In the genomic region with DNA sequence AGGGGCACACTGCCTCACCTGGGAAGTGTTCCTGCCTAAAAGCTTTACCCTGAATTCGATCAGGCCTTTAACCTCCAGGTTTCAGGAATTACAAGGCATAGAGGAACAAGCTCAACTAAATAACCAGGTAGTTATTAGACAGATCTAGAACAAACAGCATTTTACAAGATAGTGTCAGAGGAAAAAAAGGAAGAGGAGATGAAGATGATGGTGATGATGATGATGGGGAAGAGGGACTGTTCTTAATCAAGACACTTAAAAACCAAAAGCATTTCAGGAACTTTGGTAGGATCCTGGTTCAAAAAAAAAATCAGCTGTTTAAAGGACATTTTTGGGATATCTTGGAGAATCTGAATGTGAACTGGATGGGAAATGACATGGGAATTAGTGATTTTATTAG, we compare ENCODE assay signal across 24 cellular contexts. TPM values are rescaled to one million over a fixed set of nuclear protein-coding genes. Genes with fewer than 3 reads are reported as not detected.
DNase-seq lines count a peak whose midpoint lies in the region; ATAC-seq and TF ChIP-seq lines count a peak whose summit lies in the region.
"Had no signal": no experiment of that assay in that cellular context is flagged by ENCODE, and none has a peak within 500 bp of the region (broad histone marks: within the 10 kb centered on the region; RNA-seq: fewer than 3 reads in every experiment).

No MANE protein-coding gene starts in this region.

- H3K4me3 Mint-ChIP-seq in activated CD4-positive, alpha-beta T cell treated with anti-CD3 and anti-CD28 coated beads, Interleukin-2, amount 10 ng/mL, durations not matched to agents 24 days and 14 days: no peak overlapping the region
- H3K4me3 Mint-ChIP-seq in CD4-positive, alpha-beta T cell: no peak overlapping the region
- H3K4me3 Mint-ChIP-seq in WTC11: no peak overlapping the region
- peak overlapping the region; percentile 27 for H3K4me3 Mint-ChIP-seq in memory B cell
- H3K4me3 Mint-ChIP-seq: CD8-positive, alpha-beta T cell; HFFc6 had no signal

- POLR2A ChIA-PET in CD4-positive, alpha-beta T cell (lab: Charles Lee): no interaction called here
- POLR2A ChIA-PET in WTC11 (lab: Charles Lee): interaction anchor here (0.5 kb wide), 2 partner anchors 14 to 417 kb away, joined by 5 to 13 read pairs; no protein-coding TSS in a partner anchor

- H3K27ac ChIP-seq in CD4-positive, alpha-beta T cell (ENCODE audit: low read depth, low read length): no peak overlapping the region
- H3K27ac ChIP-seq: esophagus muscularis mucosa, foreskin keratinocyte, GM23248, right atrium auricular region, SK-N-MC, WERI-Rb-1 had no signal

- peaks cover 32% of the 10 kb centered on the region for H3K4me1 Mint-ChIP-seq in activated CD4-positive, alpha-beta T cell treated with anti-CD3 and anti-CD28 coated beads, Interleukin-2, amount 10 ng/mL, durations not matched to agents 24 days and 14 days
- H3K4me1 Mint-ChIP-seq in CD4-positive, alpha-beta T cell (ENCODE audit: low read depth): peaks cover 25% of the 10 kb centered on the region
- peaks cover 85% of the 10 kb centered on the region for H3K4me1 Mint-ChIP-seq in WTC11
- H3K4me1 Mint-ChIP-seq in memory B cell: peaks cover 11% of the 10 kb centered on the region

- intact Hi-C loops in activated CD4-positive, alpha-beta T cell treated with anti-CD3 and anti-CD28 coated beads, Interleukin-2, amount 10 ng/mL, durations not matched to agents 24 days and 14 days (cut with micrococcal nuclease): no loop called here
- intact Hi-C loops in CD4-positive, alpha-beta T cell (cut with DNase I, micrococcal nuclease): loop anchor here (5.0 to 10.0 kb wide), 2 partner anchors 564 to 572 kb away; no protein-coding TSS in a partner anchor

- peaks cover 59% of the 10 kb centered on the region for H3K36me3 Mint-ChIP-seq in activated CD4-positive, alpha-beta T cell treated with anti-CD3 and anti-CD28 coated beads, Interleukin-2, amount 10 ng/mL, durations not matched to agents 24 days and 14 days (ENCODE audit: low read depth)
- peaks cover 78% of the 10 kb centered on the region for H3K36me3 Mint-ChIP-seq in CD4-positive, alpha-beta T cell (ENCODE audit: low read depth)
- H3K36me3 Mint-ChIP-seq in WTC11 (peaks cover 33% of the 10 kb centered on the region), memory B cell (peaks cover 29% of the 10 kb centered on the region)

- H3K27me3 ChIP-seq in CD4-positive, alpha-beta T cell (ENCODE audit: control insufficient read depth, insufficient read depth, low read length): no peaks in the 10 kb centered on the region
- H3K27me3 ChIP-seq: esophagus muscularis mucosa, foreskin keratinocyte, right atrium auricular region, spleen had no signal

- no peaks in the 10 kb centered on the region for H3K27me3 Mint-ChIP-seq in activated CD4-positive, alpha-beta T cell treated with anti-CD3 and anti-CD28 coated beads, Interleukin-2, amount 10 ng/mL, durations not matched to agents 24 days and 14 days
- H3K27me3 Mint-ChIP-seq in CD4-positive, alpha-beta T cell: no peaks in the 10 kb centered on the region
- no peaks in the 10 kb centered on the region for H3K27me3 Mint-ChIP-seq in WTC11 (ENCODE audit: low read depth)
- H3K27me3 Mint-ChIP-seq in memory B cell: no peaks in the 10 kb centered on the region

- peak overlapping the region; percentile 29 for H3K27ac Mint-ChIP-seq in activated CD4-positive, alpha-beta T cell treated with anti-CD3 and anti-CD28 coated beads, Interleukin-2, amount 10 ng/mL, durations not matched to agents 24 days and 14 days
- peak overlapping the region; percentile 39 for H3K27ac Mint-ChIP-seq in CD4-positive, alpha-beta T cell
- peak overlapping the region; percentile 64 for H3K27ac Mint-ChIP-seq in WTC11
- peak overlapping the region; percentile 35 for H3K27ac Mint-ChIP-seq in memory B cell
- H3K27ac Mint-ChIP-seq: CD8-positive, alpha-beta T cell; HFFc6 had no signal

- no peaks in the 10 kb centered on the region for H3K9me3 Mint-ChIP-seq in activated CD4-positive, alpha-beta T cell treated with anti-CD3 and anti-CD28 coated beads, Interleukin-2, amount 10 ng/mL, durations not matched to agents 24 days and 14 days
- H3K9me3 Mint-ChIP-seq in CD4-positive, alpha-beta T cell: no peaks in the 10 kb centered on the region
- H3K9me3 Mint-ChIP-seq in WTC11 (no peaks in the 10 kb centered on the region), memory B cell (no peaks in the 10 kb centered on the region)
- H3K9me3 Mint-ChIP-seq: CD8-positive, alpha-beta T cell; HFFc6 had no signal

- no peak for TF ChIP-seq CTCF in CD4-positive, alpha-beta T cell (IDR thresholded peaks at IDR 0.05)
- TF ChIP-seq CTCF in WTC11 (IDR thresholded peaks at IDR 0.05): no peak

- DNase-seq in activated CD4-positive, alpha-beta T cell treated with anti-CD3 and anti-CD28 coated beads, Interleukin-2, amount 10 ng/mL, durations not matched to agents 24 days and 14 days: no peak
- no peak for DNase-seq in activated CD4-positive, alpha-beta T cell treated with anti-CD3 and anti-CD28 coated beads for 4 hours
- no peak for DNase-seq in CD4-positive, alpha-beta T cell
- DNase-seq in WTC11 (ENCODE audit: low spot score) (no peak), memory B cell (ENCODE audit: low spot score in 2 of 2) (no peak), HuH-7.5 (ENCODE audit: low spot score) (no peak), T-helper 2 cell (no peak)
- no peak for DNase-seq in stimulated activated CD8-positive, alpha-beta memory T cell treated with anti-CD3 and anti-CD28 coated beads, Interleukin-4, amount 100 ng/mL, for 48 hours
- DNase-seq: CD8-positive, alpha-beta T cell; dermis blood vessel endothelial cell; foreskin keratinocyte; GM23248; HFFc6; kidney glomerular epithelial cell; NCI-H510A; spleen; T-helper 9 cell; WERI-Rb-1 had no signal

- no peak for ATAC-seq in CD4-positive, alpha-beta T cell (ENCODE audit: poor library complexity)
- no peak for ATAC-seq in WTC11
- ATAC-seq in memory B cell (ENCODE audit: low read depth): no peak
- ATAC-seq: CD8-positive, alpha-beta T cell; foreskin keratinocyte had no signal

- CTCF ChIA-PET in CD4-positive, alpha-beta T cell (lab: Charles Lee): no interaction called here
- CTCF ChIA-PET in WTC11 (lab: Charles Lee): interaction anchor here (1.6 to 2.6 kb wide), 2 partner anchors 14 to 52 kb away, joined by 5 to 8 read pairs; no protein-coding TSS in a partner anchor

- no peaks in the 10 kb centered on the region for H3K9me3 ChIP-seq in CD4-positive, alpha-beta T cell (ENCODE audit: control insufficient read depth, low read length)
- H3K9me3 ChIP-seq: esophagus muscularis mucosa, right atrium auricular region, spleen had no signal

TF ChIP-seq in WTC11, 78 proteins besides CTCF, POLR2A, EP300 and RAD21:
- no peak for TF ChIP-seq ATF1 (CRISPR knock-in tag; IDR thresholded peaks at IDR 0.05)

RNA-seq across cellular contexts. Expression of gene RBM17, which starts 11.5 kb away (rescaled TPM):
- total RNA-seq in activated CD4-positive, alpha-beta T cell treated with anti-CD3 and anti-CD28 coated beads, Interleukin-2, amount 10 ng/mL, durations not matched to agents 24 days and 14 days: 258 and 262 TPM in 2 replicates
- total RNA-seq in CD4-positive, alpha-beta T cell: 100 to 1,000 TPM; 143 to 150 TPM
- 117 to 160 TPM (median 118 TPM) in 3 replicates for total RNA-seq in WTC11 (2021)

RNA-seq across cellular contexts. Expression of gene IL2RA, which starts 38.2 kb away (rescaled TPM):
- total RNA-seq in activated CD4-positive, alpha-beta T cell treated with anti-CD3 and anti-CD28 coated beads, Interleukin-2, amount 10 ng/mL, durations not matched to agents 24 days and 14 days: 965 and 989 TPM in 2 replicates
- total RNA-seq in CD4-positive, alpha-beta T cell: 1 to 10 TPM; 4.9 to 5.4 TPM
- total RNA-seq in WTC11 (2021): 0.31 to 0.41 TPM (median 0.32 TPM) in 3 replicates
- total RNA-seq: A172, dermis blood vessel endothelial cell, foreskin keratinocyte, GM23248, HFFc6, lung microvascular endothelial cell, temporal lobe had no signal

Comparison
In these comparisons a context has a peak if more than half of its experiments do, and no peak if none do; other contexts are left out.
1. RNA of gene IL2RA, which starts 38.2 kb away (total RNA-seq): 965 to 989 TPM in activated CD4-positive, alpha-beta T cell treated with anti-CD3 and anti-CD28 coated beads, Interleukin-2, amount 10 ng/mL, durations not matched to agents 24 days and 14 days; 4.9 to 5.4 TPM in CD4-positive, alpha-beta T cell and 0.31 to 0.41 TPM in WTC11; every median in the first group is over 100 times any median in the second.
2. Peak in every context shown above with its lines, with median percentiles within 50 percentile points of each other: H3K27ac Mint-ChIP-seq.